In the genomic region with DNA sequence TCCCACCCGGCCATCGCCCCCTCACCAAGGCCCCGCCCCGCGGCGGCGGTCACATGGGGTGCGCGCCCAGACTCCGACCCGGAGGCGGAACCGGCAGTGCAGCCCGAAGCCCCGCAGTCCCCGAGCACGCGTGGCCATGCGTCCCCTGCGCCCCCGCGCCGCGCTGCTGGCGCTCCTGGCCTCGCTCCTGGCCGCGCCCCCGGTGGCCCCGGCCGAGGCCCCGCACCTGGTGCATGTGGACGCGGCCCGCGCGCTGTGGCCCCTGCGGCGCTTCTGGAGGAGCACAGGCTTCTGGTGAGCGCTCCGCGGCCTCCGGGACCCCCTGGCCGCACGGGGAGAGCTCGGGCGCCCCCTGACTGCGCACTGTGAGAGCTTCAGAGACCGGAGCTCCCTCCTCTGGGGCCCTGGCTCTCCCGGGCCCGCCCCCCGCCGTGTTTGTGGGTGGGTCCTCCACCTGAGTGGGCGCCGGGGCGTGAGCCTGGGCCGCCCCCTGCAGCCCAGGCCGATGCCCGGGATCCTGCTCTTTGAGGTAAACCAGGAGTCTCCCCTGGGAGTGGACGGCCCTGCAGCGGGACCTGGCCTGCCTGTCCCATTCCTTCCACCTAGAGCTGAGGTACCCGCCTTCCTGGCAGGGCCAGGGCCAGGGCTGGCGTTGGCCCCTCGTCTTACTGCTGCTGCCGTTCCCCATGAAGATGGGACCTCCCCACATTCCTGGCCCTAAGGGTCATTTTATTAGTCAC, we compare ENCODE assay signal across 8 cellular contexts.
A peak's percentile ranks its signal among the peaks of the same experiment; 100 is the strongest.
DNase-seq lines count a peak whose midpoint lies in the region; ATAC-seq and TF ChIP-seq lines count a peak whose summit lies in the region.

Gene IDUA (plus strand): TSS at position 96 of the 740 bp plus-strand sequence. CDS start 41 bp downstream, at position 137.

- peak; percentile 70 for TF ChIP-seq CTCF in GM13977 (IDR thresholded peaks at IDR 0.05; ENCODE audit: extremely low read depth, insufficient read depth, missing control alignments)

- peak; percentile 95 for DNase-seq in GM13977 (ENCODE audit: low spot score)
- DNase-seq in NCI-H128 (lab: John Stamatoyannopoulos, UW; ENCODE audit: unreplicated experiment) = peak; percentile 13
- peak; percentile 77 for DNase-seq in central memory CD4-positive, alpha-beta T cell
- peak; percentile 53 for DNase-seq in kidney glomerular epithelial cell (lab: John Stamatoyannopoulos, UW)
- DNase-seq in stimulated activated CD4-positive, alpha-beta T cell treated with anti-CD3 and anti-CD28 coated beads, Interleukin-15, amount 100 ng/mL, for 24 hours = peak; percentile 91
- no peak for DNase-seq in iPS-NIHi7 (ENCODE audit: extremely low spot score)

- peak; percentile 63 for ATAC-seq in HG02571 (IDR thresholded peaks at IDR 0.05; ENCODE audit: unreplicated experiment)
- ATAC-seq in activated CD4-positive, CD25-positive, alpha-beta regulatory T cell treated with anti-CD3 and anti-CD28 coated beads, Interleukin-2, amount 50 U/mL, for 24 hours = peak; percentile 85 to 89

- in situ Hi-C loops in GM13977 (cut with MboI; ENCODE audit: low pct_unique_long_range_greater_than_20kb, low sequenced_read_pairs, unreplicated experiment) = no loop called here
